In the genomic region with DNA sequence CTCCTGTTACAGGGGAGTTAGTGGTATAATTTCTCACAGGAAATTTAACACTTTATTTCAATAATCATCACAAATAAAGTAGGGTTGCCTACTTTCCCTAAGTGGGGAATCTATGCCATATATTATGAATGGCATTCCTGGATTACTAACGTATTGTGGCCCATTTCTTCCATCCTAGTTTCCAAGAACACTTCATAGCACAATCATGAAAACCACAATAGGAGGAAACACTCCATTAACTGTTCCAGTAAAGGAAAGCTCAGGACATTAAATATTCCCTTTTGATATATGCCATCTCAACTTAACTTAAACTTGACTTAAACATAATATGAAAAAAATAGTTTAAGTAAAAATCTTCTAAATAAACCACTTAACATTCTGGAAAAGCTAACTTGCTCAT, we compare ENCODE assay signal across 16 cellular contexts. TPM values are rescaled to one million over a fixed set of nuclear protein-coding genes. Genes with fewer than 3 reads are reported as not detected.
DNase-seq lines count a peak whose midpoint lies in the region; ATAC-seq and TF ChIP-seq lines count a peak whose summit lies in the region.
"Had no signal": no experiment of that assay in that cellular context is flagged by ENCODE, and none has a peak within 500 bp of the region (broad histone marks: within the 10 kb centered on the region; RNA-seq: fewer than 3 reads in every experiment).

No MANE protein-coding gene starts in this region.

- H3K79me2 ChIP-seq in fibroblast of lung (ENCODE audit: control insufficient read depth, insufficient read depth, low read length), result peaks cover 5% of the 10 kb centered on the region

- no peak overlapping the region for H3K4me3 ChIP-seq in BLaER1 treated with 17β-estradiol and CSF1 and Interleukin-3, amounts not matched to agents 10 nM and 100 nM
- H3K4me3 ChIP-seq in NB4 (ENCODE audit: low read depth, low read length) (peak overlapping the region; percentile 3), fibroblast of lung (replicated peaks in 1 of 4; ENCODE audit: control extremely low read depth in 1 of 4, insufficient read depth in 1 of 4, low read depth in 3 of 4, low read length in 4 of 4) (no peak overlapping the region)
- H3K4me3 ChIP-seq: lower lobe of right lung, SJCRH30 had no signal

- H3K9ac ChIP-seq in BLaER1 treated with 17β-estradiol and CSF1 and Interleukin-3, amounts not matched to agents 10 nM and 100 nM, result peak overlapping the region in 1 of 11 experiments; percentile 29; a peak in 1 of 22 replicates
- H3K9ac ChIP-seq in fibroblast of lung (ENCODE audit: insufficient read depth, low read length), result no peak overlapping the region

- H2AFZ ChIP-seq in fibroblast of lung (ENCODE audit: low read length), result no peak overlapping the region

- H3K4me1 ChIP-seq in BLaER1 treated with 17β-estradiol and CSF1 and Interleukin-3, amounts not matched to agents 10 nM and 100 nM, result peaks cover 13 to 27% (median 21%) of the 10 kb centered on the region in 10 experiments
- peaks cover 5% of the 10 kb centered on the region for H3K4me1 ChIP-seq in fibroblast of lung (ENCODE audit: control insufficient read depth, extremely low read depth, insufficient read depth, low read length)

- H3K36me3 Mint-ChIP-seq in neural crest cell (ENCODE audit: low read depth) (no peaks in the 10 kb centered on the region), WTC11 (no peaks in the 10 kb centered on the region)

- no peak overlapping the region for H3K27ac Mint-ChIP-seq in neural crest cell (ENCODE audit: unreplicated experiment)
- no peak overlapping the region for H3K27ac Mint-ChIP-seq in WTC11

- TF ChIP-seq CTCF in NB4 (IDR thresholded peaks at IDR 0.05; ENCODE audit: low read depth, low read length) (no peak), fibroblast of lung (conservative IDR thresholded peaks at IDR 0.05 in 1 of 2, IDR thresholded peaks at IDR 0.05 in 1 of 2; ENCODE audit: low read depth in 1 of 2, low read length in 2 of 2) (no peak), neural crest cell (conservative IDR thresholded peaks at IDR 0.05) (no peak), WTC11 (IDR thresholded peaks at IDR 0.05) (no peak)

- POLR2A ChIA-PET in WTC11 (lab: Charles Lee), result no interaction called here

- no peaks in the 10 kb centered on the region for H3K9me3 ChIP-seq in BLaER1 treated with 17β-estradiol and CSF1 and Interleukin-3, amounts not matched to agents 10 nM and 100 nM (replicated peaks in 1 of 11)
- no peaks in the 10 kb centered on the region for H3K9me3 ChIP-seq in fibroblast of lung (ENCODE audit: control insufficient read depth, insufficient read depth, low read depth, low read length)
- H3K9me3 ChIP-seq: lower lobe of right lung, SJCRH30 had no signal

- peaks cover 0 to 11% (median 7%) of the 10 kb centered on the region in 11 experiments; a peak in 12 of 22 replicates for H3K36me3 ChIP-seq in BLaER1 treated with 17β-estradiol and CSF1 and Interleukin-3, amounts not matched to agents 10 nM and 100 nM
- no peaks in the 10 kb centered on the region for H3K36me3 ChIP-seq in fibroblast of lung (ENCODE audit: control insufficient read depth, insufficient read depth, low read length)

- peaks cover 0 to 17% (median 0%) of the 10 kb centered on the region in 11 experiments; a peak in 1 of 22 replicates for H4K20me1 ChIP-seq in BLaER1 treated with 17β-estradiol and CSF1 and Interleukin-3, amounts not matched to agents 10 nM and 100 nM
- no peaks in the 10 kb centered on the region for H4K20me1 ChIP-seq in fibroblast of lung (ENCODE audit: control insufficient read depth, extremely low read depth, insufficient read depth, low read length)

- no peaks in the 10 kb centered on the region for H3K27me3 Mint-ChIP-seq in neural crest cell (ENCODE audit: low read depth)
- H3K27me3 Mint-ChIP-seq in WTC11 (ENCODE audit: low read depth), result peaks cover 5% of the 10 kb centered on the region

- CTCF ChIA-PET in WTC11 (lab: Charles Lee), result no interaction called here

- intact Hi-C loops in cardiac septum (cut with DNase I), result loop anchor here (5.0 kb wide), 1 partner anchor 125 kb away; a partner anchor contains a TSS

- no peak for ATAC-seq in GM19397 (IDR thresholded peaks at IDR 0.05; ENCODE audit: unreplicated experiment)
- ATAC-seq in WTC11, result no peak
- ATAC-seq: HepG2, lower lobe of right lung, right cardiac atrium had no signal

- no peak overlapping the region for H3K27ac ChIP-seq in BLaER1 treated with 17β-estradiol and CSF1 and Interleukin-3, amounts not matched to agents 10 nM and 100 nM
- no peak overlapping the region for H3K27ac ChIP-seq in fibroblast of lung (ENCODE audit: insufficient read depth, low read length)
- H3K27ac ChIP-seq: lower lobe of right lung, SJCRH30 had no signal

- H3K9me3 Mint-ChIP-seq in neural crest cell (no peaks in the 10 kb centered on the region), WTC11 (no peaks in the 10 kb centered on the region)

- H3K4me2 ChIP-seq in BLaER1 treated with 17β-estradiol and CSF1 and Interleukin-3, amounts not matched to agents 10 nM and 100 nM, result peak overlapping the region in 10 of 11 experiments; percentile 14 to 93 (median 86); a peak in 18 of 22 replicates
- H3K4me2 ChIP-seq in fibroblast of lung (ENCODE audit: extremely low read depth, insufficient read depth, low read length), result peak overlapping the region; percentile 29

- H3K4me3 Mint-ChIP-seq in neural crest cell, result peak overlapping the region; percentile 72
- no peak overlapping the region for H3K4me3 Mint-ChIP-seq in WTC11

- DNase-seq in NB4 (ENCODE audit: low read depth) (no peak), fibroblast of lung (ENCODE audit: low read depth in 2 of 2) (peak in 1 of 2 donors; percentile 32), neural crest cell (ENCODE audit: low read depth, low spot score) (no peak), cardiac septum (ENCODE audit: low spot score) (no peak), NCI-H1105 treated with DMSO at 0.1 percent for 48 hours (lab: John Stamatoyannopoulos, UW) (no peak), WTC11 (ENCODE audit: low spot score) (no peak)
- DNase-seq: activated CD4-positive, alpha-beta T cell treated with anti-CD3 and anti-CD28 coated beads, Interleukin-2, amount 50 U/mL, for 1 hour; lower lobe of right lung; NCI-H1930; NCI-H510A; right cardiac atrium; SJCRH30; substantia nigra had no signal

- no peaks in the 10 kb centered on the region for H3K27me3 ChIP-seq in BLaER1 treated with 17β-estradiol and CSF1 and Interleukin-3, amounts not matched to agents 10 nM and 100 nM
- no peaks in the 10 kb centered on the region for H3K27me3 ChIP-seq in fibroblast of lung (ENCODE audit: control insufficient read depth, insufficient read depth, low read length)
- H3K27me3 ChIP-seq: SJCRH30 had no signal

- TF ChIP-seq POLR2A in NB4 (IDR thresholded peaks at IDR 0.05; ENCODE audit: extremely low read depth, insufficient read length), result no peak

- peaks cover 31% of the 10 kb centered on the region for H3K4me1 Mint-ChIP-seq in neural crest cell
- H3K4me1 Mint-ChIP-seq in WTC11, result peaks cover 11% of the 10 kb centered on the region

TF ChIP-seq in WTC11, 78 proteins besides CTCF, POLR2A, EP300 and RAD21:
- TF ChIP-seq, protein P1, sequence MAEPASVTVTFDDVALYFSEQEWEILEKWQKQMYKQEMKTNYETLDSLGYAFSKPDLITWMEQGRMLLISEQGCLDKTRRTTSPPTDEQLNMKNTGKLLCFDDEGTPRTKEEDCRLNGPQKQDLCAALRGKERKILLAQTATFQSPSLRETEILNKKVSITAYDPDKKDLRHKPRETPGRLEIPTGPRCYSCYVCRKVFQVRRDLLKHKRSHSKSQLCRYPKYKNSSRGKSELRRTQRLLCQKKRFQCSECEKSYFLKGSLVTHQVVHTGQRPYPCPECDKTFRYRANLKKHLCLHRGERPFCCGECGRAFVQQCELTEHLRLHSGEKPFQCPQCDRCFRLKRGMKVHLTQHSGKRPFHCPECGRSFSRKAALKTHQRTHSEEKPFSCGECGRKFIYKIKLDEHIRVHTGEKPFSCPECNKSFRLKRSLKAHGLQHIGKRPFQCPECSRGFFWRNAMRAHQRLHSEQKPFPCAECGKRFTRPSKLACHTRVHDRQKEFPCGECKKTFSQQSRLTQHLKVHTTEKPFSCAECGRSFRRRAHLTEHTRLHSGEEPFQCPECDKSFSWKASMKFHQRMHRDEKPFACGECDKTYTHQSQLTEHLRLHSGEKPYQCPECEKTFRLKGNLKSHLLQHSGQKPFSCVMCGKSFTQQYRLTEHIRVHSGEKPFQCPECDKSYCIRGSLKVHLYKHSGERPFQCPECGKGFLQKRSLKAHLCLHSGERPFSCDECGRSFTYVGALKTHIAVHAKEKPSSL (CRISPR knock-in tag; conservative IDR thresholded peaks at IDR 0.05), result no peak

RNA-seq across cellular contexts. Expression of a gene that starts 2.1 kb away (rescaled TPM):
- total RNA-seq in fibroblast of lung (17.7 and 20.0 TPM in 2 replicates), neural crest cell (25.8 and 30.2 TPM in 2 replicates), cardiac septum (9.9 TPM), WTC11 (2021) (4.8 to 6.5 TPM (median 5.7 TPM) in 3 replicates)
- polyA plus RNA-seq in fibroblast of lung, result 10.0 and 15.3 TPM in 2 replicates
- polyA plus RNA-seq in fibroblast of lung (2012), result 4.7 and 7.8 TPM in 2 replicates
- polyA minus RNA-seq in fibroblast of lung (ENCODE audit: low replicate concordance), result 1.0 and 14.9 TPM in 2 replicates
